20 cellular contexts compared by ENCODE assay signal in the genomic region with DNA sequence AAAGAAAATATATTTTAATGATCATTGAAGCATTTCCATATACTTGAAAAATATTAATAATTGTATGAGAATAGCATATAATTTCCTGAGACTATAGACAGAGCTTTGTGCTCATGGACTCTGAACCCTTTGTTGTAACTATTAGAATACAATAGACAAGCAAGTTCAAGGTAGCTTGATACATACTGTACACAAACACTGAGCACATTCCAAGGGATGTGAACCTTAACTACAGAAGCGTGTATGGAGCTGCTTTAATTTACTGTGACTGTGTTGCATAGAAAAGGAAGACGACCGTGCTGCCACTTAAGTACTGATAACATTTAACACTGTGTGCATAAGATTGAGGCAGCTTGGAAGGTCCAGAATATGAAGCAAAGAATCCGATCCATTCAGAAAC.
"Had no signal": no experiment of that assay in that cellular context is flagged by ENCODE, and none has a peak within 500 bp of the region (broad histone marks: within the 10 kb centered on the region; RNA-seq: fewer than 3 reads in every experiment).

No MANE protein-coding gene starts in this region.

- DNase-seq: Kasumi-1, MM.1S, NCI-H1092 treated with DMSO at 0.1 percent for 48 hours, NCI-H1436, NCI-H187, NCI-H2029, NCI-H2081 treated with DMSO at 0.1 percent for 48 hours, NCI-H2171, NCI-H345, NCI-H446 treated with DMSO at 0.1 percent for 48 hours, NCI-H510A treated with DMSO at 0.1 percent for 48 hours, NCI-H526, NCI-H748 treated with DMSO at 0.1 percent for 48 hours, Right ventricle myocardium superior, RPMI8226, SK-N-SH, SW 1271 had no signal

- H3K4me2 ChIP-seq: KMS-11, SK-N-SH had no signal

- H3K27ac ChIP-seq: HL-60, KMS-11 had no signal

- ATAC-seq: K562 had no signal

- H3K9me3 ChIP-seq: SK-N-SH had no signal

- H3K4me3 ChIP-seq: K562 had no signal

- H3K9ac ChIP-seq: KMS-11, SK-N-SH had no signal
